In the genomic region with DNA sequence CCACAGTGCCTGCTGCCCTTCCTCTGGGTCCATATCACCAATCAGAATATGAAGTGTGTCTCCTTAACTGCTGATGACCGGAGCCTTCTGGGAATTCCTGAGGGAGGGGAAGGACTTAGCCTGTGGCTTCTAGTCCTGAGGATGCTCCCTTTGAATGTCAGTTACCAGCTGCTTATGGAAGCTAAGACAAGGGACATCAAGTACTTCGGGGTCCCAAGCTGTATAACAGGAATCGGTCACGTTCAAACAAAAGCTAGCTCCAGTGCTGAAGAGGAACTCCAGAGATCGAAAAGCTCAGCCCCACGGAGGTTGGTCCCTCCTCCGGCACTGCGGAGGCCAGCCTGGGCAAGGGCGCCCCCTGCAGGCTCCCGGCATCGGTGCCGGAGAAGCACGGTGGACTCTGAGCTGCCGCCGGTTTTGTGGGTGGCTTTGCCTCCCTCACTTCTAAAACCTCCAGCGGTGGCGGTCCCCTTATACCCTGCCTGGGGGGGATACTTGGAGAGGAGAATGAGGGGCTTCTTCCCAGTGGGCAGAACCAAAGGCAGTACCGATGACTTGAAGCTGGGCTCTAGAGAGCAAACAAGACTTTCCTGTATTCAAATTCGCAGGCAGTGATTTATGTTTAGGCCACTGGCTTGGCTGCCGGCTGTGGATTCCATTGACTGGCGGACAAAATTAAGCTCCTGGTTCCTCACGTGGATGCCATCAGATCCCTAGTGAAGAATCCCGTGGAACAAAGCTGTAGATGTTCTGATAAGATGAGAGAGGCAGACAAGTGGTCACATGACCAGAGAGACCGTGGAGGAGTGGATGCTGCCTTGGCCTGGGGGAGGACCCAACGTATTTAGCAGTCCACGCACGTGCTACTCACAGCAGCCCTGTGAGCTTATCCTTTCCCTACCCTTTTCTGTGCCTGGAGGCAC, we compare ENCODE assay signal across 1 cellular context.
TF ChIP-seq lines count a peak whose summit lies in the region.

No MANE protein-coding gene starts in this region.

TF ChIP-seq in HepG2, 621 proteins besides CTCF, POLR2A, EP300 and RAD21 (continued from another document and continues in another):
- TF ChIP-seq, protein P1, sequence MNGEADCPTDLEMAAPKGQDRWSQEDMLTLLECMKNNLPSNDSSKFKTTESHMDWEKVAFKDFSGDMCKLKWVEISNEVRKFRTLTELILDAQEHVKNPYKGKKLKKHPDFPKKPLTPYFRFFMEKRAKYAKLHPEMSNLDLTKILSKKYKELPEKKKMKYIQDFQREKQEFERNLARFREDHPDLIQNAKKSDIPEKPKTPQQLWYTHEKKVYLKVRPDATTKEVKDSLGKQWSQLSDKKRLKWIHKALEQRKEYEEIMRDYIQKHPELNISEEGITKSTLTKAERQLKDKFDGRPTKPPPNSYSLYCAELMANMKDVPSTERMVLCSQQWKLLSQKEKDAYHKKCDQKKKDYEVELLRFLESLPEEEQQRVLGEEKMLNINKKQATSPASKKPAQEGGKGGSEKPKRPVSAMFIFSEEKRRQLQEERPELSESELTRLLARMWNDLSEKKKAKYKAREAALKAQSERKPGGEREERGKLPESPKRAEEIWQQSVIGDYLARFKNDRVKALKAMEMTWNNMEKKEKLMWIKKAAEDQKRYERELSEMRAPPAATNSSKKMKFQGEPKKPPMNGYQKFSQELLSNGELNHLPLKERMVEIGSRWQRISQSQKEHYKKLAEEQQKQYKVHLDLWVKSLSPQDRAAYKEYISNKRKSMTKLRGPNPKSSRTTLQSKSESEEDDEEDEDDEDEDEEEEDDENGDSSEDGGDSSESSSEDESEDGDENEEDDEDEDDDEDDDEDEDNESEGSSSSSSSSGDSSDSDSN (CRISPR knock-in tag; IDR thresholded peaks at IDR 0.05): peak; percentile 32; the same call in 1 of the 2 replicates
- no peak for TF ChIP-seq ZFP82 (CRISPR knock-in tag; IDR thresholded peaks at IDR 0.05; ENCODE audit: borderline replicate concordance)
- no peak for TF ChIP-seq ZNF615 (CRISPR knock-in tag; IDR thresholded peaks at IDR 0.05; ENCODE audit: borderline replicate concordance)
- no peak for TF ChIP-seq TAF15 (IDR thresholded peaks at IDR 0.05; ENCODE audit: low read depth, low read length, poor library complexity, severe bottlenecking)
- TF ChIP-seq PTBP1 (IDR thresholded peaks at IDR 0.05; ENCODE audit: low read depth, low read length, poor library complexity, severe bottlenecking): no peak
- peak; percentile 39; the same call in 1 of the 2 replicates for TF ChIP-seq ZNF337 (CRISPR knock-in tag; IDR thresholded peaks at IDR 0.05; ENCODE audit: borderline replicate concordance, low read depth)
- TF ChIP-seq HCFC1 (IDR thresholded peaks at IDR 0.05; ENCODE audit: low read depth, low read length): no peak
- no peak for TF ChIP-seq ZNF773 (CRISPR knock-in tag; IDR thresholded peaks at IDR 0.05; ENCODE audit: borderline replicate concordance)
- TF ChIP-seq, protein P2, sequence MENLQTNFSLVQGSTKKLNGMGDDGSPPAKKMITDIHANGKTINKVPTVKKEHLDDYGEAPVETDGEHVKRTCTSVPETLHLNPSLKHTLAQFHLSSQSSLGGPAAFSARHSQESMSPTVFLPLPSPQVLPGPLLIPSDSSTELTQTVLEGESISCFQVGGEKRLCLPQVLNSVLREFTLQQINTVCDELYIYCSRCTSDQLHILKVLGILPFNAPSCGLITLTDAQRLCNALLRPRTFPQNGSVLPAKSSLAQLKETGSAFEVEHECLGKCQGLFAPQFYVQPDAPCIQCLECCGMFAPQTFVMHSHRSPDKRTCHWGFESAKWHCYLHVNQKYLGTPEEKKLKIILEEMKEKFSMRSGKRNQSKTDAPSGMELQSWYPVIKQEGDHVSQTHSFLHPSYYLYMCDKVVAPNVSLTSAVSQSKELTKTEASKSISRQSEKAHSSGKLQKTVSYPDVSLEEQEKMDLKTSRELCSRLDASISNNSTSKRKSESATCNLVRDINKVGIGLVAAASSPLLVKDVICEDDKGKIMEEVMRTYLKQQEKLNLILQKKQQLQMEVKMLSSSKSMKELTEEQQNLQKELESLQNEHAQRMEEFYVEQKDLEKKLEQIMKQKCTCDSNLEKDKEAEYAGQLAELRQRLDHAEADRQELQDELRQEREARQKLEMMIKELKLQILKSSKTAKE (CRISPR knock-in tag; IDR thresholded peaks at IDR 0.05; ENCODE audit: borderline replicate concordance): no peak
- TF ChIP-seq, protein P3, sequence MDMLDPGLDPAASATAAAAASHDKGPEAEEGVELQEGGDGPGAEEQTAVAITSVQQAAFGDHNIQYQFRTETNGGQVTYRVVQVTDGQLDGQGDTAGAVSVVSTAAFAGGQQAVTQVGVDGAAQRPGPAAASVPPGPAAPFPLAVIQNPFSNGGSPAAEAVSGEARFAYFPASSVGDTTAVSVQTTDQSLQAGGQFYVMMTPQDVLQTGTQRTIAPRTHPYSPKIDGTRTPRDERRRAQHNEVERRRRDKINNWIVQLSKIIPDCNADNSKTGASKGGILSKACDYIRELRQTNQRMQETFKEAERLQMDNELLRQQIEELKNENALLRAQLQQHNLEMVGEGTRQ (IDR thresholded peaks at IDR 0.05; ENCODE audit: low read depth, low read length): peak; percentile 74; the same call in 1 of the 2 replicates
- TF ChIP-seq, protein P3 (CRISPR knock-in tag; IDR thresholded peaks at IDR 0.05; ENCODE audit: borderline replicate concordance): peak; percentile 86
- TF ChIP-seq, protein P4, sequence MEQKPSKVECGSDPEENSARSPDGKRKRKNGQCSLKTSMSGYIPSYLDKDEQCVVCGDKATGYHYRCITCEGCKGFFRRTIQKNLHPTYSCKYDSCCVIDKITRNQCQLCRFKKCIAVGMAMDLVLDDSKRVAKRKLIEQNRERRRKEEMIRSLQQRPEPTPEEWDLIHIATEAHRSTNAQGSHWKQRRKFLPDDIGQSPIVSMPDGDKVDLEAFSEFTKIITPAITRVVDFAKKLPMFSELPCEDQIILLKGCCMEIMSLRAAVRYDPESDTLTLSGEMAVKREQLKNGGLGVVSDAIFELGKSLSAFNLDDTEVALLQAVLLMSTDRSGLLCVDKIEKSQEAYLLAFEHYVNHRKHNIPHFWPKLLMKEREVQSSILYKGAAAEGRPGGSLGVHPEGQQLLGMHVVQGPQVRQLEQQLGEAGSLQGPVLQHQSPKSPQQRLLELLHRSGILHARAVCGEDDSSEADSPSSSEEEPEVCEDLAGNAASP (CRISPR knock-in tag; IDR thresholded peaks at IDR 0.05; ENCODE audit: borderline replicate concordance): peak; percentile 49
- TF ChIP-seq ISX (CRISPR knock-in tag; conservative IDR thresholded peaks at IDR 0.05): no peak
- TF ChIP-seq TSC22D2 (CRISPR knock-in tag; IDR thresholded peaks at IDR 0.05; ENCODE audit: borderline replicate concordance): no peak
- TF ChIP-seq EZH2 (conservative IDR thresholded peaks at IDR 0.05; ENCODE audit: low read depth, low read length): no peak
- peak; percentile 65; the same call in 1 of the 2 replicates for TF ChIP-seq GABPB1 (CRISPR knock-in tag; IDR thresholded peaks at IDR 0.05)
- TF ChIP-seq FOSL2 (CRISPR knock-in tag; IDR thresholded peaks at IDR 0.05): peak; percentile 14; the same call in 1 of the 2 replicates
- TF ChIP-seq ZNF790 (CRISPR knock-in tag; IDR thresholded peaks at IDR 0.05; ENCODE audit: borderline replicate concordance): no peak
- TF ChIP-seq ZNF777 (CRISPR knock-in tag; IDR thresholded peaks at IDR 0.05): no peak
- TF ChIP-seq, protein P5, sequence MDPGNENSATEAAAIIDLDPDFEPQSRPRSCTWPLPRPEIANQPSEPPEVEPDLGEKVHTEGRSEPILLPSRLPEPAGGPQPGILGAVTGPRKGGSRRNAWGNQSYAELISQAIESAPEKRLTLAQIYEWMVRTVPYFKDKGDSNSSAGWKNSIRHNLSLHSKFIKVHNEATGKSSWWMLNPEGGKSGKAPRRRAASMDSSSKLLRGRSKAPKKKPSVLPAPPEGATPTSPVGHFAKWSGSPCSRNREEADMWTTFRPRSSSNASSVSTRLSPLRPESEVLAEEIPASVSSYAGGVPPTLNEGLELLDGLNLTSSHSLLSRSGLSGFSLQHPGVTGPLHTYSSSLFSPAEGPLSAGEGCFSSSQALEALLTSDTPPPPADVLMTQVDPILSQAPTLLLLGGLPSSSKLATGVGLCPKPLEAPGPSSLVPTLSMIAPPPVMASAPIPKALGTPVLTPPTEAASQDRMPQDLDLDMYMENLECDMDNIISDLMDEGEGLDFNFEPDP (CRISPR knock-in tag; conservative IDR thresholded peaks at IDR 0.05): no peak
- no peak for TF ChIP-seq ZNF10 (CRISPR knock-in tag; IDR thresholded peaks at IDR 0.05; ENCODE audit: borderline replicate concordance, low read depth)
- TF ChIP-seq ZNF274 (CRISPR knock-in tag; IDR thresholded peaks at IDR 0.05): no peak
- TF ChIP-seq ELF3 (CRISPR knock-in tag; IDR thresholded peaks at IDR 0.05): peak; percentile 23; the same call in 1 of the 2 replicates
- TF ChIP-seq JARID2 (CRISPR knock-in tag; IDR thresholded peaks at IDR 0.05; ENCODE audit: insufficient replicate concordance): peak; percentile 93
- no peak for TF ChIP-seq RARG (CRISPR knock-in tag; IDR thresholded peaks at IDR 0.05; ENCODE audit: low read depth)
- no peak for TF ChIP-seq TOPORS (CRISPR knock-in tag; IDR thresholded peaks at IDR 0.05)
- no peak for TF ChIP-seq HDAC2 (CRISPR knock-in tag; IDR thresholded peaks at IDR 0.05)
- TF ChIP-seq, protein P6, sequence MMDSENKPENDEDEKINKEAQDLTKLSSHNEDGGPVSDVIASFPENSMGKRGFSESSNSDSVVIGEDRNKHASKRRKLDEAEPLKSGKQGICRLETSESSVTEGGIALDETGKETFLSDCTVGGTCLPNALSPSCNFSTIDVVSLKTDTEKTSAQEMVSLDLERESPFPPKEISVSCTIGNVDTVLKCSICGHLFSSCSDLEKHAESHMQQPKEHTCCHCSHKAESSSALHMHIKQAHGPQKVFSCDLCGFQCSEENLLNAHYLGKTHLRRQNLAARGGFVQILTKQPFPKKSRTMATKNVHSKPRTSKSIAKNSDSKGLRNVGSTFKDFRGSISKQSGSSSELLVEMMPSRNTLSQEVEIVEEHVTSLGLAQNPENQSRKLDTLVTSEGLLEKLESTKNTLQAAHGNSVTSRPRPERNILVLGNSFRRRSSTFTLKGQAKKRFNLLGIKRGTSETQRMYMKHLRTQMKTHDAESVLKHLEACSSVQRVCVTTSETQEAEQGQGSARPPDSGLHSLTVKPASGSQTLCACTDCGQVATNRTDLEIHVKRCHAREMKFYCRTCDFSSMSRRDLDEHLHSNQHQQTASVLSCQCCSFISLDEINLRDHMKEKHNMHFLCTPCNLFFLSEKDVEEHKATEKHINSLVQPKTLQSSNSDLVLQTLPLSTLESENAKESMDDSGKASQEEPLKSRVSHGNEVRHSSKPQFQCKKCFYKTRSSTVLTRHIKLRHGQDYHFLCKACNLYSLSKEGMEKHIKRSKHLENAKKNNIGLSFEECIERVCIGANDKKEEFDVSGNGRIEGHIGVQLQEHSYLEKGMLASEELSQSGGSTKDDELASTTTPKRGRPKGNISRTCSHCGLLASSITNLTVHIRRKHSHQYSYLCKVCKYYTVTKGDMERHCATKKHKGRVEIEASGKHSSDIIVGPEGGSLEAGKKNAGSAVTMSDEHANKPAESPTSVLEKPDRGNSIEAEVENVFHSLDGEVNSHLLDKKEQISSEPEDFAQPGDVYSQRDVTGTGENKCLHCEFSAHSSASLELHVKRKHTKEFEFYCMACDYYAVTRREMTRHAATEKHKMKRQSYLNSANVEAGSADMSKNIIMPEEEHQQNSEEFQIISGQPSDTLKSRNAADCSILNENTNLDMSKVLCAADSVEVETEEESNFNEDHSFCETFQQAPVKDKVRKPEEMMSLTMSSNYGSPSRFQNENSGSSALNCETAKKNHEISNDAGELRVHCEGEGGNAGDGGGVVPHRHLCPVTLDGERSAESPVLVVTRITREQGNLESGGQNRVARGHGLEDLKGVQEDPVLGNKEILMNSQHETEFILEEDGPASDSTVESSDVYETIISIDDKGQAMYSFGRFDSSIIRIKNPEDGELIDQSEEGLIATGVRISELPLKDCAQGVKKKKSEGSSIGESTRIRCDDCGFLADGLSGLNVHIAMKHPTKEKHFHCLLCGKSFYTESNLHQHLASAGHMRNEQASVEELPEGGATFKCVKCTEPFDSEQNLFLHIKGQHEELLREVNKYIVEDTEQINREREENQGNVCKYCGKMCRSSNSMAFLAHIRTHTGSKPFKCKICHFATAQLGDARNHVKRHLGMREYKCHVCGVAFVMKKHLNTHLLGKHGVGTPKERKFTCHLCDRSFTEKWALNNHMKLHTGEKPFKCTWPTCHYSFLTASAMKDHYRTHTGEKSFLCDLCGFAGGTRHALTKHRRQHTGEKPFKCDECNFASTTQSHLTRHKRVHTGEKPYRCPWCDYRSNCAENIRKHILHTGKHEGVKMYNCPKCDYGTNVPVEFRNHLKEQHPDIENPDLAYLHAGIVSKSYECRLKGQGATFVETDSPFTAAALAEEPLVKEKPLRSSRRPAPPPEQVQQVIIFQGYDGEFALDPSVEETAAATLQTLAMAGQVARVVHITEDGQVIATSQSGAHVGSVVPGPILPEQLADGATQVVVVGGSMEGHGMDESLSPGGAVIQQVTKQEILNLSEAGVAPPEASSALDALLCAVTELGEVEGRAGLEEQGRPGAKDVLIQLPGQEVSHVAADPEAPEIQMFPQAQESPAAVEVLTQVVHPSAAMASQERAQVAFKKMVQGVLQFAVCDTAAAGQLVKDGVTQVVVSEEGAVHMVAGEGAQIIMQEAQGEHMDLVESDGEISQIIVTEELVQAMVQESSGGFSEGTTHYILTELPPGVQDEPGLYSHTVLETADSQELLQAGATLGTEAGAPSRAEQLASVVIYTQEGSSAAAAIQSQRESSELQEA (CRISPR knock-in tag; IDR thresholded peaks at IDR 0.05; ENCODE audit: not compliant biosample characterization): no peak
- TF ChIP-seq ZNF331 (CRISPR knock-in tag; IDR thresholded peaks at IDR 0.05): peak; percentile 77
- no peak for TF ChIP-seq SRF (IDR thresholded peaks at IDR 0.05; ENCODE audit: low read depth, low read length)
- TF ChIP-seq SATB2 (CRISPR knock-in tag; IDR thresholded peaks at IDR 0.05): no peak
- TF ChIP-seq, protein P7, sequence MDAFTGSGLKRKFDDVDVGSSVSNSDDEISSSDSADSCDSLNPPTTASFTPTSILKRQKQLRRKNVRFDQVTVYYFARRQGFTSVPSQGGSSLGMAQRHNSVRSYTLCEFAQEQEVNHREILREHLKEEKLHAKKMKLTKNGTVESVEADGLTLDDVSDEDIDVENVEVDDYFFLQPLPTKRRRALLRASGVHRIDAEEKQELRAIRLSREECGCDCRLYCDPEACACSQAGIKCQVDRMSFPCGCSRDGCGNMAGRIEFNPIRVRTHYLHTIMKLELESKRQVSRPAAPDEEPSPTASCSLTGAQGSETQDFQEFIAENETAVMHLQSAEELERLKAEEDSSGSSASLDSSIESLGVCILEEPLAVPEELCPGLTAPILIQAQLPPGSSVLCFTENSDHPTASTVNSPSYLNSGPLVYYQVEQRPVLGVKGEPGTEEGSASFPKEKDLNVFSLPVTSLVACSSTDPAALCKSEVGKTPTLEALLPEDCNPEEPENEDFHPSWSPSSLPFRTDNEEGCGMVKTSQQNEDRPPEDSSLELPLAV (CRISPR knock-in tag; conservative IDR thresholded peaks at IDR 0.05; ENCODE audit: low read depth): no peak
- TF ChIP-seq SP1 (IDR thresholded peaks at IDR 0.05): no peak
- peak; percentile 62; the same call in 1 of the 2 replicates for TF ChIP-seq SP1 (CRISPR knock-in tag; IDR thresholded peaks at IDR 0.05)
- no peak for TF ChIP-seq ZNF260 (CRISPR knock-in tag; IDR thresholded peaks at IDR 0.05; ENCODE audit: borderline replicate concordance, low read depth)
- TF ChIP-seq FOXK1 (CRISPR knock-in tag; IDR thresholded peaks at IDR 0.05; ENCODE audit: borderline replicate concordance, low read depth): 0 out of 2 replicates have a peak, but pooled peaks have one; percentile 10
